Comparison of ENCODE assay signal across 9 cellular contexts in the genomic region with DNA sequence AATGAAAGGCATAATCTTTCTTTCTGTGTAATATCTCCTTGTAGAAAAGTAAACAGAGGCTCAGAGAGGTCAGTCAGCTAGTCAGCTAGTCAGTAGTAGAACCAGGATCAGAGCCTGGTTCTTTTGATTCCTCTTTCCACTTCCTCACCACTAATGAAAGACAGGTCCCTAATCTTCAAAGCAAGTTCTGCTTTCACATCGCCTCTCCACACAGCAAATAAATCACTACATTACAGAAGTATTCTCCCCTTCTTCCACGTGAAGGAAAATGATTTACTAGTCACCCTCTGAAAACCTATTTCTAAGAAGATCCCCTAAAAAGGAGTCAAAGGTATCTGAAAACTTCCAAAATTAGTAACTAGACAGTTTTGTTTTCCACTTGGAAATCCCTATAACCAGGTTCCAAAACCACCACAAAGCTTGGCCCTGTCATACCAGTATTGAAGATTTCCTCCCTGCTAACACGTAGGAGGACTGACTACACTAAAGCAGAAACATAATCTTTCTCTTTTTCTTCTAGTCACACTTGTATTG.
DNase-seq lines count a peak whose midpoint lies in the region; ATAC-seq and TF ChIP-seq lines count a peak whose summit lies in the region.
"Had no signal": no experiment of that assay in that cellular context is flagged by ENCODE, and none has a peak within 500 bp of the region (broad histone marks: within the 10 kb centered on the region; RNA-seq: fewer than 3 reads in every experiment).

No MANE protein-coding gene starts in this region.

- H3K4me3 Mint-ChIP-seq in brain: peak overlapping the region; percentile 5 to 51 (median 11)
- no peak overlapping the region for H3K4me3 Mint-ChIP-seq in activated T-helper 2 cell treated with anti-CD3 and anti-CD28 coated beads, Interferon-gamma antibody, Interleukin-2, Interleukin-4, amounts not matched to agents 10 μg/mL and 5 μg/mL and 100 μg/mL, durations not matched to agents 14 hours and 24 hours and 36 hours (ENCODE audit: low read depth)

- H3K27me3 Mint-ChIP-seq in brain: no peaks in the 10 kb centered on the region
- no peaks in the 10 kb centered on the region for H3K27me3 Mint-ChIP-seq in activated T-helper 2 cell treated with anti-CD3 and anti-CD28 coated beads, Interferon-gamma antibody, Interleukin-2, Interleukin-4, amounts not matched to agents 10 μg/mL and 5 μg/mL and 100 μg/mL, durations not matched to agents 14 hours and 24 hours and 36 hours (ENCODE audit: low read depth)

- H3K4me3 ChIP-seq in BLaER1 treated with 17β-estradiol and CSF1 and Interleukin-3, amounts not matched to agents 10 nM and 100 nM: peak overlapping the region in 1 of 10 experiments; percentile 4; a peak in 2 of 20 replicates
- H3K4me3 ChIP-seq in sigmoid colon: no peak overlapping the region

- TF ChIP-seq EP300 in sigmoid colon (IDR thresholded peaks at IDR 0.05): no peak

- H3K36me3 ChIP-seq in BLaER1 treated with 17β-estradiol and CSF1 and Interleukin-3, amounts not matched to agents 10 nM and 100 nM: no peaks in the 10 kb centered on the region
- no peaks in the 10 kb centered on the region for H3K36me3 ChIP-seq in sigmoid colon

- peak overlapping the region; percentile 47 to 78 (median 66); a peak in 21 of 22 replicates for H3K9ac ChIP-seq in BLaER1 treated with 17β-estradiol and CSF1 and Interleukin-3, amounts not matched to agents 10 nM and 100 nM
- H3K9ac ChIP-seq: parathyroid adenoma had no signal

- peak overlapping the region; percentile 48 to 85 (median 73) for H3K4me2 ChIP-seq in BLaER1 treated with 17β-estradiol and CSF1 and Interleukin-3, amounts not matched to agents 10 nM and 100 nM

- peaks cover 24 to 38% (median 30%) of the 10 kb centered on the region in 10 experiments for H3K4me1 ChIP-seq in BLaER1 treated with 17β-estradiol and CSF1 and Interleukin-3, amounts not matched to agents 10 nM and 100 nM
- peaks cover 0 to 36% (median 18%) of the 10 kb centered on the region in 4 donors for H3K4me1 ChIP-seq in sigmoid colon
- H3K4me1 ChIP-seq: parathyroid adenoma had no signal

- H3K36me3 Mint-ChIP-seq in brain: no peaks in the 10 kb centered on the region
- H3K36me3 Mint-ChIP-seq in activated T-helper 2 cell treated with anti-CD3 and anti-CD28 coated beads, Interferon-gamma antibody, Interleukin-2, Interleukin-4, amounts not matched to agents 10 μg/mL and 5 μg/mL and 100 μg/mL, durations not matched to agents 14 hours and 24 hours and 36 hours (ENCODE audit: low read depth): no peaks in the 10 kb centered on the region

- peak overlapping the region; percentile 48 to 77 (median 61) for H3K27ac Mint-ChIP-seq in brain
- H3K27ac Mint-ChIP-seq in activated T-helper 2 cell treated with anti-CD3 and anti-CD28 coated beads, Interferon-gamma antibody, Interleukin-2, Interleukin-4, amounts not matched to agents 10 μg/mL and 5 μg/mL and 100 μg/mL, durations not matched to agents 14 hours and 24 hours and 36 hours: no peak overlapping the region

- H3K27me3 ChIP-seq in BLaER1 treated with 17β-estradiol and CSF1 and Interleukin-3, amounts not matched to agents 10 nM and 100 nM: no peaks in the 10 kb centered on the region
- no peaks in the 10 kb centered on the region for H3K27me3 ChIP-seq in sigmoid colon

- H4K20me1 ChIP-seq in BLaER1 treated with 17β-estradiol and CSF1 and Interleukin-3, amounts not matched to agents 10 nM and 100 nM: no peaks in the 10 kb centered on the region

- H3K4me1 Mint-ChIP-seq in brain: peaks cover 23% of the 10 kb centered on the region
- H3K4me1 Mint-ChIP-seq in activated T-helper 2 cell treated with anti-CD3 and anti-CD28 coated beads, Interferon-gamma antibody, Interleukin-2, Interleukin-4, amounts not matched to agents 10 μg/mL and 5 μg/mL and 100 μg/mL, durations not matched to agents 14 hours and 24 hours and 36 hours (ENCODE audit: low read depth): peaks cover 5% of the 10 kb centered on the region

- no peak for TF ChIP-seq POLR2A in sigmoid colon (IDR thresholded peaks at IDR 0.05)

- peaks cover 0 to 3% (median 0%) of the 10 kb centered on the region in 5 experiments for H3K9me3 Mint-ChIP-seq in brain
- no peaks in the 10 kb centered on the region for H3K9me3 Mint-ChIP-seq in activated T-helper 2 cell treated with anti-CD3 and anti-CD28 coated beads, Interferon-gamma antibody, Interleukin-2, Interleukin-4, amounts not matched to agents 10 μg/mL and 5 μg/mL and 100 μg/mL, durations not matched to agents 14 hours and 24 hours and 36 hours

- H3K27ac ChIP-seq in BLaER1 treated with 17β-estradiol and CSF1 and Interleukin-3, amounts not matched to agents 10 nM and 100 nM: peak overlapping the region; percentile 63 to 91 (median 80)
- peak overlapping the region in 3 of 4 donors; percentile 62 to 66 (median 65) for H3K27ac ChIP-seq in sigmoid colon
- H3K27ac ChIP-seq: parathyroid adenoma had no signal

- intact Hi-C loops in sigmoid colon (cut with DNase I): loop anchor here (1.0 to 5.0 kb wide), 3 partner anchors 63 to 588 kb away; no protein-coding TSS in a partner anchor
- intact Hi-C loops in activated T-helper 2 cell treated with anti-CD3 and anti-CD28 coated beads, Interferon-gamma antibody, Interleukin-2, Interleukin-4, amounts not matched to agents 10 μg/mL and 5 μg/mL and 100 μg/mL, durations not matched to agents 14 hours and 24 hours and 36 hours (cut with micrococcal nuclease): no loop called here

- no peaks in the 10 kb centered on the region; a peak in 2 of 22 replicates for H3K9me3 ChIP-seq in BLaER1 treated with 17β-estradiol and CSF1 and Interleukin-3, amounts not matched to agents 10 nM and 100 nM (replicated peaks in 1 of 11)
- H3K9me3 ChIP-seq in sigmoid colon: no peaks in the 10 kb centered on the region

- DNase-seq in sigmoid colon (no peak), NCI-H2081 treated with DMSO at 0.1 percent for 48 hours (lab: John Stamatoyannopoulos, UW) (no peak), NCI-H1092 treated with DMSO at 0.1 percent for 48 hours (lab: John Stamatoyannopoulos, UW) (no peak)
- DNase-seq in activated T-helper 2 cell treated with anti-CD3 and anti-CD28 coated beads, Interferon-gamma antibody, Interleukin-2, Interleukin-4, amounts not matched to agents 10 μg/mL and 5 μg/mL and 100 μg/mL, durations not matched to agents 14 hours and 24 hours and 36 hours (ENCODE audit: low spot score): no peak

- WGBS in sigmoid colon, 2 donors: 17 to 29% methylated on average over 3 of the region's 3 CpGs

- no peak for TF ChIP-seq CTCF in brain (conservative IDR thresholded peaks at IDR 0.05)
- peak in 1 of 4 experiments; percentile 1 for TF ChIP-seq CTCF in sigmoid colon (IDR thresholded peaks at IDR 0.05)

- ATAC-seq in GM19463 (IDR thresholded peaks at IDR 0.05; ENCODE audit: unreplicated experiment): peak; percentile 71
- peak; percentile 82 for ATAC-seq in HG03442 (IDR thresholded peaks at IDR 0.05; ENCODE audit: unreplicated experiment)
